ENCODE assay signal across 9 cellular contexts in genomic region chr5:10288600-10289213, GRCh38. TPM values are rescaled to one million over a fixed set of nuclear protein-coding genes. Genes with fewer than 3 reads are reported as not detected.
DNase-seq lines count a peak whose midpoint lies in the region; ATAC-seq and TF ChIP-seq lines count a peak whose summit lies in the region.
"Had no signal": no experiment of that assay in that cellular context is flagged by ENCODE, and none has a peak within 500 bp of the region (broad histone marks: within the 10 kb centered on the region; RNA-seq: fewer than 3 reads in every experiment).

No MANE protein-coding gene starts in this region.

- peaks cover 0 to 8% (median 0%) of the 10 kb centered on the region in 7 donors for H3K9me3 Mint-ChIP-seq in CD4-positive, CD25-positive, alpha-beta regulatory T cell
- no peaks in the 10 kb centered on the region for H3K9me3 Mint-ChIP-seq in activated CD4-positive, alpha-beta T cell treated with anti-CD3 and anti-CD28 coated beads, Interleukin-2, amount 10 ng/mL, durations not matched to agents 7 days and 5 days

- no peak overlapping the region for H3K4me3 ChIP-seq in CD4-positive, CD25-positive, alpha-beta regulatory T cell (ENCODE audit: low read depth, low read length)
- H3K4me3 ChIP-seq in transverse colon (no peak overlapping the region), osteoblast (ENCODE audit: insufficient read depth, low read length) (no peak overlapping the region)

- TF ChIP-seq CTCF in transverse colon (IDR thresholded peaks at IDR 0.05) (no peak), osteoblast (IDR thresholded peaks at IDR 0.05; ENCODE audit: extremely low read depth, low read depth, low read length) (no peak)

- H4K20me1 ChIP-seq in osteoblast (ENCODE audit: insufficient read depth, low read length): no peaks in the 10 kb centered on the region

- 40 to 42% methylated on average over 2 to 13 of the region's 13 CpGs for WGBS in transverse colon (ENCODE audit: low coverage in 1 of 2), 2 donors

- intact Hi-C loops in transverse colon (cut with DNase I; ENCODE audit: low total_unique reads): loop anchor here (10.0 kb wide), 1 partner anchor 156 kb away; the partner anchor contains the start of gene ROPN1L

- CTCF ChIA-PET in activated CD4-positive, alpha-beta T cell treated with anti-CD3 and anti-CD28 coated beads, Interleukin-2, amount 10 ng/mL, durations not matched to agents 7 days and 5 days (lab: Charles Lee): no interaction called here

- H3K4me3 Mint-ChIP-seq in CD4-positive, CD25-positive, alpha-beta regulatory T cell: no peak overlapping the region
- H3K4me3 Mint-ChIP-seq in activated CD4-positive, alpha-beta T cell treated with anti-CD3 and anti-CD28 coated beads, Interleukin-2, amount 10 ng/mL, durations not matched to agents 7 days and 5 days: no peak overlapping the region

- no peaks in the 10 kb centered on the region for H3K9me3 ChIP-seq in CD4-positive, CD25-positive, alpha-beta regulatory T cell (ENCODE audit: control insufficient read depth in 2 of 2, low read length in 2 of 2)
- no peaks in the 10 kb centered on the region for H3K9me3 ChIP-seq in transverse colon
- no peaks in the 10 kb centered on the region for H3K9me3 ChIP-seq in osteoblast (ENCODE audit: low read depth, low read length)
- H3K9me3 ChIP-seq: thoracic aorta had no signal

- peaks cover 0 to 11% (median 3%) of the 10 kb centered on the region in 4 donors for H3K4me1 Mint-ChIP-seq in CD4-positive, CD25-positive, alpha-beta regulatory T cell
- peaks cover 12% of the 10 kb centered on the region for H3K4me1 Mint-ChIP-seq in activated CD4-positive, alpha-beta T cell treated with anti-CD3 and anti-CD28 coated beads, Interleukin-2, amount 10 ng/mL, durations not matched to agents 7 days and 5 days

- H3K27ac ChIP-seq in CD4-positive, CD25-positive, alpha-beta regulatory T cell (ENCODE audit: insufficient read depth, low read length, poor library complexity, severe bottlenecking): no peak overlapping the region
- H3K27ac ChIP-seq in transverse colon (peak overlapping the region; percentile 80 to 86 (median 86)), osteoblast (ENCODE audit: low read depth, low read length) (no peak overlapping the region)

- POLR2A ChIA-PET in activated CD4-positive, alpha-beta T cell treated with anti-CD3 and anti-CD28 coated beads, Interleukin-2, amount 10 ng/mL, durations not matched to agents 7 days and 5 days (lab: Charles Lee): no interaction called here

- no peak overlapping the region for H3K4me2 ChIP-seq in osteoblast (ENCODE audit: insufficient read depth, low read length)

- peak in 2 of 3 donors; percentile 15 to 70 for DNase-seq in CD4-positive, CD25-positive, alpha-beta regulatory T cell
- DNase-seq in NCI-H1694 (lab: John Stamatoyannopoulos, UW) (peak; percentile 97), iPS-NIHi11 (ENCODE audit: low spot score) (peak; percentile 72), transverse colon (peak; percentile 95), osteoblast (ENCODE audit: insufficient read length, low spot score, missing footprints) (no peak), hippocampal formation (lab: John Stamatoyannopoulos, UW) (no peak)
- DNase-seq in activated CD4-positive, alpha-beta T cell treated with anti-CD3 and anti-CD28 coated beads, Interleukin-2, amount 10 ng/mL, durations not matched to agents 7 days and 5 days: peak; percentile 35

- H3K27me3 ChIP-seq in CD4-positive, CD25-positive, alpha-beta regulatory T cell (ENCODE audit: control insufficient read depth, insufficient read depth, low read length): no peaks in the 10 kb centered on the region
- H3K27me3 ChIP-seq in transverse colon: no peaks in the 10 kb centered on the region
- no peaks in the 10 kb centered on the region for H3K27me3 ChIP-seq in osteoblast (ENCODE audit: insufficient read depth, low read length)

- no peak overlapping the region for H2AFZ ChIP-seq in osteoblast (ENCODE audit: low read length)

- TF ChIP-seq EP300 in transverse colon (IDR thresholded peaks at IDR 0.05; ENCODE audit: low read depth): no peak

- peaks cover 12% of the 10 kb centered on the region for H3K27me3 Mint-ChIP-seq in CD4-positive, CD25-positive, alpha-beta regulatory T cell
- H3K27me3 Mint-ChIP-seq in activated CD4-positive, alpha-beta T cell treated with anti-CD3 and anti-CD28 coated beads, Interleukin-2, amount 10 ng/mL, durations not matched to agents 7 days and 5 days: peaks cover 5% of the 10 kb centered on the region

- peaks cover 6% of the 10 kb centered on the region for H3K4me1 ChIP-seq in CD4-positive, CD25-positive, alpha-beta regulatory T cell (ENCODE audit: control insufficient read depth, insufficient read depth, low read length, poor library complexity, severe bottlenecking)
- H3K4me1 ChIP-seq in transverse colon (peaks cover 9 to 36% (median 26%) of the 10 kb centered on the region in 4 donors), osteoblast (ENCODE audit: insufficient read depth, low read length) (no peaks in the 10 kb centered on the region)

- no peak overlapping the region for H3K27ac Mint-ChIP-seq in CD4-positive, CD25-positive, alpha-beta regulatory T cell
- H3K27ac Mint-ChIP-seq in activated CD4-positive, alpha-beta T cell treated with anti-CD3 and anti-CD28 coated beads, Interleukin-2, amount 10 ng/mL, durations not matched to agents 7 days and 5 days: no peak overlapping the region

- H3K36me3 ChIP-seq in CD4-positive, CD25-positive, alpha-beta regulatory T cell (ENCODE audit: control insufficient read depth, insufficient read depth, low read length): no peaks in the 10 kb centered on the region
- H3K36me3 ChIP-seq in transverse colon: no peaks in the 10 kb centered on the region
- H3K36me3 ChIP-seq in osteoblast (ENCODE audit: insufficient read depth, low read length): peaks cover 11% of the 10 kb centered on the region

- TF ChIP-seq POLR2A in transverse colon (IDR thresholded peaks at IDR 0.05): no peak

- H3K36me3 Mint-ChIP-seq in CD4-positive, CD25-positive, alpha-beta regulatory T cell: no peaks in the 10 kb centered on the region
- H3K36me3 Mint-ChIP-seq in activated CD4-positive, alpha-beta T cell treated with anti-CD3 and anti-CD28 coated beads, Interleukin-2, amount 10 ng/mL, durations not matched to agents 7 days and 5 days (ENCODE audit: low read depth): no peaks in the 10 kb centered on the region

- in situ Hi-C loops in transverse colon (cut with MboI; ENCODE audit: low pct_ligation_motif_present in 1 of 4, low pct_unique_long_range_greater_than_20kb in 1 of 4, low sequenced_read_pairs in 3 of 4): loop anchor here in 3 of 4 donors (25.0 kb wide), 1 partner anchor 349 kb away; no protein-coding TSS in a partner anchor

- ATAC-seq in CD4-positive, CD25-positive, alpha-beta regulatory T cell (ENCODE audit: low read depth in 2 of 2): no peak
- peak; percentile 44 for ATAC-seq in GM21447 (IDR thresholded peaks at IDR 0.05; ENCODE audit: unreplicated experiment)

- H3K79me2 ChIP-seq in osteoblast (ENCODE audit: insufficient read depth, low read length): no peaks in the 10 kb centered on the region

RNA-seq across cellular contexts. Expression of gene CMBL, which starts 19.0 kb away (rescaled TPM):
- 0.59 TPM for total RNA-seq in CD4-positive, CD25-positive, alpha-beta regulatory T cell
- under 1 TPM in 2 of 4 donors, not detected in 2; 0.13 to 0.33 TPM for polyA plus RNA-seq in CD4-positive, CD25-positive, alpha-beta regulatory T cell
- total RNA-seq in activated CD4-positive, alpha-beta T cell treated with anti-CD3 and anti-CD28 coated beads, Interleukin-2, amount 10 ng/mL, durations not matched to agents 7 days and 5 days: 1 to 10 TPM in 1 of 2 experiments, under 1 TPM in 1; 0.64 to 1.4 TPM
- total RNA-seq in transverse colon (10 to 100 TPM; 36.6 to 87.6 (median 60.9) TPM), osteoblast (9.0 and 13.8 TPM in 2 replicates)

RNA-seq across cellular contexts. Expression of gene CCT5, which starts 38.6 kb away (rescaled TPM):
- total RNA-seq in CD4-positive, CD25-positive, alpha-beta regulatory T cell: 65.1 TPM
- 100 to 1,000 TPM; 187 to 212 (median 208) TPM for polyA plus RNA-seq in CD4-positive, CD25-positive, alpha-beta regulatory T cell
- 100 to 1,000 TPM; 224 to 241 TPM for total RNA-seq in activated CD4-positive, alpha-beta T cell treated with anti-CD3 and anti-CD28 coated beads, Interleukin-2, amount 10 ng/mL, durations not matched to agents 7 days and 5 days
- 100 to 1,000 TPM in 2 of 4 donors, 10 to 100 TPM in 2; 29.1 to 129 (median 76.5) TPM for total RNA-seq in transverse colon
- 237 and 238 TPM in 2 replicates for total RNA-seq in osteoblast

RNA-seq across cellular contexts. Expression of gene ATPSCKMT, which starts 39.0 kb away (rescaled TPM):
- 6.3 TPM for total RNA-seq in CD4-positive, CD25-positive, alpha-beta regulatory T cell
- polyA plus RNA-seq in CD4-positive, CD25-positive, alpha-beta regulatory T cell: 10 to 100 TPM in 3 of 4 donors, 1 to 10 TPM in 1; 8.6 to 12.9 (median 11.9) TPM
- total RNA-seq in activated CD4-positive, alpha-beta T cell treated with anti-CD3 and anti-CD28 coated beads, Interleukin-2, amount 10 ng/mL, durations not matched to agents 7 days and 5 days: 10 to 100 TPM; 13.8 to 16.8 TPM
- total RNA-seq in transverse colon (10 to 100 TPM in 3 of 4 donors, 1 to 10 TPM in 1; 1.1 to 29.9 (median 19.4) TPM), osteoblast (18.3 and 23.2 TPM in 2 replicates)

Comparison
In these comparisons a context has a peak if more than half of its experiments do, and no peak if none do; other contexts are left out.
1. DNase-seq: peak in CD4-positive, CD25-positive, alpha-beta regulatory T cell (2 of 3), NCI-H1694 (single experiment), activated CD4-positive, alpha-beta T cell treated with anti-CD3 and anti-CD28 coated beads, Interleukin-2, amount 10 ng/mL, durations not matched to agents 7 days and 5 days (single experiment), iPS-NIHi11 (single experiment) and transverse colon (single experiment); none in osteoblast (single experiment) and hippocampal formation (0 of 2).
2. H3K27ac ChIP-seq: peak in transverse colon (4 of 4); none in CD4-positive, CD25-positive, alpha-beta regulatory T cell (single experiment) and osteoblast (single experiment).